17 cellular contexts compared by ENCODE assay signal in genomic region chr20:37352611-37352980, GRCh38.
"Had no signal": no experiment of that assay in that cellular context is flagged by ENCODE, and none has a peak within 500 bp of the region (broad histone marks: within the 10 kb centered on the region; RNA-seq: fewer than 3 reads in every experiment).

No MANE protein-coding gene starts in this region.

- ATAC-seq: effector memory CD8-positive, alpha-beta T cell; gastroesophageal sphincter; mucosa of descending colon; naive thymus-derived CD4-positive, alpha-beta T cell had no signal

- H3K4me3 ChIP-seq: gastroesophageal sphincter, left ventricle myocardium inferior, mucosa of descending colon, right atrium auricular region had no signal

- H3K27ac ChIP-seq: brain microvascular endothelial cell, gastroesophageal sphincter, left ventricle myocardium inferior, right atrium auricular region, VCaP had no signal

- H3K27me3 ChIP-seq: brain microvascular endothelial cell, gastroesophageal sphincter, right atrium auricular region had no signal

- H3K9me3 ChIP-seq: gastroesophageal sphincter, left ventricle myocardium inferior, mucosa of descending colon, right atrium auricular region had no signal

- H3K36me3 ChIP-seq: left ventricle myocardium inferior, right atrium auricular region had no signal

- DNase-seq: activated CD4-positive, alpha-beta memory T cell treated with anti-CD3 and anti-CD28 coated beads, Interleukin-2, amount 10 ng/mL, durations not matched to agents 7 days and 5 days; activated CD4-positive, alpha-beta T cell treated with anti-CD3 and anti-CD28 coated beads for 4 hours; activated naive CD8-positive, alpha-beta T cell treated with anti-CD3 and anti-CD28 coated beads, Interleukin-2, amount 10 ng/mL, durations not matched to agents 7 days and 5 days; activated T-cell treated with anti-CD3 and anti-CD28 coated beads, Interleukin-2, amount 50 U/mL, for 48 hours; anterior cingulate cortex; brain microvascular endothelial cell; effector memory CD8-positive, alpha-beta T cell; hippocampal formation; left ventricle myocardium inferior; mucosa of descending colon; naive thymus-derived CD4-positive, alpha-beta T cell; small intestine; stimulated activated CD4-positive, alpha-beta T cell treated with anti-CD3 and anti-CD28 coated beads, Interleukin-4, amount 100 ng/mL, for 4 hours; stimulated activated CD8-positive, alpha-beta memory T cell treated with anti-CD3 and anti-CD28 coated beads, Interleukin-4, amount 100 ng/mL, for 48 hours had no signal
